Comparison of ENCODE assay signal across 9 cellular contexts in genomic region chr1:161950377-161950776, GRCh38.
"Had no signal": no experiment of that assay in that cellular context is flagged by ENCODE, and none has a peak within 500 bp of the region (broad histone marks: within the 10 kb centered on the region; RNA-seq: fewer than 3 reads in every experiment).

No MANE protein-coding gene starts in this region.

- H3K4me3 ChIP-seq: GM23248, HAP-1, K562 had no signal

- H3K9me3 Mint-ChIP-seq: HFFc6 had no signal

- DNase-seq: GM23248, GOT3, H7, HFFc6, IMR-90 had no signal

- ATAC-seq: HCT116, K562 had no signal

- FAIRE-seq: HTR-8/SVneo, K562 had no signal

- H3K9me3 ChIP-seq: HAP-1 had no signal

- H3K4me1 ChIP-seq: HAP-1 had no signal

- H3K27ac ChIP-seq: GM23248 had no signal

- H3K36me3 ChIP-seq: HAP-1 had no signal

- H3K4me3 Mint-ChIP-seq: HFFc6 had no signal

- H3K27ac Mint-ChIP-seq: HFFc6 had no signal
